In genomic region chr19:41753936-41754529, GRCh38 we compare ENCODE assay signal across 10 cellular contexts. TPM values are rescaled to one million over a fixed set of nuclear protein-coding genes. Genes with fewer than 3 reads are reported as not detected.
DNase-seq lines count a peak whose midpoint lies in the region; ATAC-seq and TF ChIP-seq lines count a peak whose summit lies in the region.
"Had no signal": no experiment of that assay in that cellular context is flagged by ENCODE, and none has a peak within 500 bp of the region (broad histone marks: within the 10 kb centered on the region; RNA-seq: fewer than 3 reads in every experiment).

No MANE protein-coding gene starts in this region.

- no peak overlapping the region; the same call in 1 of the 2 replicates for H2AFZ ChIP-seq in PC-3 (ENCODE audit: low read length)

- DNase-seq in BJ (ENCODE audit: low read depth), result no peak
- peak; percentile 18 to 77 for DNase-seq in HAP-1 (ENCODE audit: low spot score in 2 of 2)
- peak; percentile 69 for DNase-seq in PC-3
- DNase-seq in activated T-cell treated with anti-CD3 and anti-CD28 coated beads, Interleukin-2, amount 50 U/mL, for 48 hours, result peak; percentile 80 to 81
- no peak for DNase-seq in sigmoid colon
- no peak for DNase-seq in HuH-7.5 (ENCODE audit: low spot score)

- ATAC-seq in PC-3 (peak; percentile 61), gastroesophageal sphincter (no peak), HG03521 (IDR thresholded peaks at IDR 0.05; ENCODE audit: unreplicated experiment) (no peak)

- peak; percentile 77 for TF ChIP-seq CTCF in BJ (IDR thresholded peaks at IDR 0.05; ENCODE audit: insufficient read depth, low read depth, low read length)
- peak; percentile 71 for TF ChIP-seq CTCF in PC-3 (conservative IDR thresholded peaks at IDR 0.05; ENCODE audit: low read depth, low read length)
- peak; percentile 31 to 66 (median 40) for TF ChIP-seq CTCF in gastroesophageal sphincter (IDR thresholded peaks at IDR 0.05)
- TF ChIP-seq CTCF in sigmoid colon (IDR thresholded peaks at IDR 0.05), result peak; percentile 16 to 66 (median 56)

- POLR2A ChIA-PET in BJ (lab: Charles Lee) (no interaction called here), PC-3 (lab: Charles Lee; ENCODE audit: unreplicated experiment) (no interaction called here)

- no peaks in the 10 kb centered on the region for H3K4me1 ChIP-seq in HAP-1
- peaks cover 38% of the 10 kb centered on the region for H3K4me1 ChIP-seq in PC-3 (ENCODE audit: insufficient read depth, low read length)
- H3K4me1 ChIP-seq in gastroesophageal sphincter, result no peaks in the 10 kb centered on the region
- H3K4me1 ChIP-seq in sigmoid colon, result peaks cover 0 to 23% (median 11%) of the 10 kb centered on the region in 4 donors

- no peaks in the 10 kb centered on the region for H3K9me3 ChIP-seq in HAP-1
- H3K9me3 ChIP-seq in PC-3 (ENCODE audit: low read length), result no peaks in the 10 kb centered on the region
- H3K9me3 ChIP-seq in gastroesophageal sphincter, result no peaks in the 10 kb centered on the region
- no peaks in the 10 kb centered on the region for H3K9me3 ChIP-seq in sigmoid colon

- no peaks in the 10 kb centered on the region for H3K9me2 ChIP-seq in PC-3 (replicated peaks; ENCODE audit: low read length)

- H3K27me3 ChIP-seq in BJ (ENCODE audit: control insufficient read depth, insufficient read depth, low read length) (peaks cover 6% of the 10 kb centered on the region), HAP-1 (ENCODE audit: low read depth) (no peaks in the 10 kb centered on the region; the same call in 1 of the 2 replicates), PC-3 (ENCODE audit: low read length) (no peaks in the 10 kb centered on the region), gastroesophageal sphincter (peaks cover 35% of the 10 kb centered on the region), sigmoid colon (no peaks in the 10 kb centered on the region)

- H3K36me3 ChIP-seq in BJ (ENCODE audit: control insufficient read depth, insufficient read depth, low read length) (no peaks in the 10 kb centered on the region), HAP-1 (replicated peaks) (no peaks in the 10 kb centered on the region), PC-3 (ENCODE audit: low read depth, low read length) (no peaks in the 10 kb centered on the region), gastroesophageal sphincter (no peaks in the 10 kb centered on the region), sigmoid colon (no peaks in the 10 kb centered on the region)

- no peaks in the 10 kb centered on the region for H3K79me2 ChIP-seq in PC-3 (ENCODE audit: low read length)

- no peak for TF ChIP-seq EP300 in gastroesophageal sphincter (IDR thresholded peaks at IDR 0.05)
- TF ChIP-seq EP300 in sigmoid colon (IDR thresholded peaks at IDR 0.05), result no peak

- no peak overlapping the region for H3K4me2 ChIP-seq in PC-3 (ENCODE audit: low read length)

- peak overlapping the region; percentile 27 for H3K9ac ChIP-seq in PC-3 (ENCODE audit: low read length)

- BruUV-seq in PC-3 (replicated peaks; lab: Mats Ljungman, UMichigan), result TSS peak; percentile 89

- 4 to 12% methylated on average over 4 of the region's 4 CpGs for WGBS in gastroesophageal sphincter (ENCODE audit: low coverage in 1 of 2), 2 donors
- 10 to 26% methylated on average over 4 of the region's 4 CpGs for WGBS in sigmoid colon, 2 donors

- TF ChIP-seq POLR2A in gastroesophageal sphincter (IDR thresholded peaks at IDR 0.05) (no peak), sigmoid colon (IDR thresholded peaks at IDR 0.05) (no peak)

- H3K27ac ChIP-seq in PC-3 (ENCODE audit: low read length), result peak overlapping the region; percentile 63
- H3K27ac ChIP-seq in gastroesophageal sphincter, result no peak overlapping the region
- no peak overlapping the region for H3K27ac ChIP-seq in sigmoid colon
- H3K27ac ChIP-seq: skin epidermis had no signal

- in situ Hi-C loops in HAP-1 (cut with MboI; ENCODE audit: low sequenced_read_pairs), result no loop called here

- intact Hi-C loops in PC-3 (cut with micrococcal nuclease), result loop anchor here (1.0 to 2.0 kb wide), 3 partner anchors 21 to 67 kb away; no protein-coding TSS in a partner anchor
- intact Hi-C loops in sigmoid colon (cut with DNase I), result loop anchor here (2.0 kb wide), 1 partner anchor 47 kb away; no protein-coding TSS in a partner anchor

- CTCF ChIA-PET in BJ (lab: Yijun Ruan, JAX) (interaction anchor here (0.6 to 5.1 kb wide), 17 partner anchors 8 to 190 kb away, joined by 3 to 26 read pairs (median 4); no protein-coding TSS in a partner anchor), PC-3 (lab: Charles Lee) (interaction anchor here (0.7 to 1.7 kb wide), 8 partner anchors 16 to 83 kb away, joined by 3 to 26 read pairs (median 6); no protein-coding TSS in a partner anchor)

- H3K4me3 ChIP-seq in BJ (ENCODE audit: low read depth, low read length) (no peak overlapping the region), HAP-1 (no peak overlapping the region), PC-3 (ENCODE audit: low read length) (no peak overlapping the region), gastroesophageal sphincter (no peak overlapping the region), sigmoid colon (no peak overlapping the region)
- H3K4me3 ChIP-seq: skin epidermis had no signal

- no peaks in the 10 kb centered on the region for H3F3A ChIP-seq in PC-3 (ENCODE audit: low read length, unreplicated experiment)

- no peaks in the 10 kb centered on the region for H4K20me1 ChIP-seq in PC-3 (ENCODE audit: low read length)

RNA-seq across cellular contexts. Expression of gene CEACAM6, which starts 1.3 kb away (rescaled TPM):
- polyA plus RNA-seq in BJ (2011; rRNA removed) (not detected in 2 replicates), sigmoid colon (100 to 1,000 TPM in 2 of 3 donors, 10 to 100 TPM in 1; 35.4 to 516 (median 161) TPM)
- not detected in 2 replicates for polyA minus RNA-seq in BJ (2011; rRNA and poly(A)+ RNA removed)
- total RNA-seq in PC-3 (2014; rRNA removed) (7.1 and 9.0 TPM in 2 replicates), gastroesophageal sphincter (10 to 100 TPM in 1 of 4 donors, under 1 TPM in 1, not detected in 2; 0.78 to 30.2 TPM), sigmoid colon (under 1 TPM in 3 of 4 donors, not detected in 1; 0.27 to 0.71 (median 0.28) TPM)
- total RNA-seq: HT1080 had no signal

RNA-seq across cellular contexts. Expression of gene CEACAM3, which starts 42.4 kb away (rescaled TPM):
- polyA plus RNA-seq in BJ (2011; rRNA removed) (not detected in 2 replicates), sigmoid colon (1 to 10 TPM in 1 of 3 donors, not detected in 2; 2.3 TPM)
- not detected in 2 replicates for polyA minus RNA-seq in BJ (2011; rRNA and poly(A)+ RNA removed)
- total RNA-seq in PC-3 (2014; rRNA removed) (not detected in 2 replicates), gastroesophageal sphincter (1 to 10 TPM in 1 of 4 donors, under 1 TPM in 1, not detected in 2; 0.54 to 1.6 TPM), sigmoid colon (not detected)
- total RNA-seq: HT1080 had no signal

RNA-seq across cellular contexts. Expression of gene CEACAM5, which starts 45.6 kb away (rescaled TPM):
- polyA plus RNA-seq in BJ (2011; rRNA removed), result not detected in 2 replicates
- polyA minus RNA-seq in BJ (2011; rRNA and poly(A)+ RNA removed), result not detected in 2 replicates
- 0.75 and 2.8 TPM in 2 replicates for total RNA-seq in PC-3 (2014; rRNA removed)
- 10 to 100 TPM in 1 of 4 donors, under 1 TPM in 2, not detected in 1; 0.31 to 13.9 (median 0.31) TPM for total RNA-seq in gastroesophageal sphincter
- total RNA-seq in sigmoid colon, result 1 to 10 TPM in 1 of 4 donors, under 1 TPM in 2, not detected in 1; 0.16 to 3.2 (median 0.83) TPM
- polyA plus RNA-seq in sigmoid colon, result 1,000 to 10,000 TPM in 1 of 3 donors, 100 to 1,000 TPM in 2; 172 to 1,632 (median 365) TPM
- total RNA-seq: HT1080 had no signal

Comparison
In these comparisons a context has a peak if more than half of its experiments do, and no peak if none do; other contexts are left out.
1. DNase-seq: peak in HAP-1 (2 of 2), PC-3 (single experiment) and activated T-cell treated with anti-CD3 and anti-CD28 coated beads, Interleukin-2, amount 50 U/mL, for 48 hours (2 of 2); none in BJ (single experiment), sigmoid colon (single experiment) and HuH-7.5 (single experiment).
2. Peak in every context shown above with its lines, with median percentiles within 50 percentile points of each other: CTCF ChIP-seq.